1 cellular context compared by ENCODE assay signal in the genomic region with DNA sequence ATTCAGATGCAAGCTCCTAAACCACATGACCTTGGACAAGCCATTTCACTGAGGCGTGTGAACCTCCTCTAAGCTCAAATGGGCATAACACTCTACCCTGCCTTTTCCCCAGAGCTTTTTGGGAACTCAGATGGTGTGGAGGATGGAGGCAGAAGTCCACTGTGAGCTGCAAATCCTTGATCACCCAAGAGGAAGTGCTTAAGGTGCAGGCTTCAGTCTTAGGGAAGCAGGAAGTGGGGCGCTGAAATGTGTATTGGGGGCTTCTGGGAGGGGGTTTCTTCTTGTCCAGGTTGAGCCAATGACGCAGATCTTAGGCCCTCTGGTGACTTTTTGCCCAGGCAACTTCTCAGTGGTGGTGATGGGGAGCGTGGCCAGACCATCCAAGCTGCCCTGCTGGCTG.
TF ChIP-seq lines count a peak whose summit lies in the region.

No MANE protein-coding gene starts in this region.

TF ChIP-seq in HepG2, 621 proteins besides CTCF, POLR2A, EP300 and RAD21:
- TF ChIP-seq, protein P1, sequence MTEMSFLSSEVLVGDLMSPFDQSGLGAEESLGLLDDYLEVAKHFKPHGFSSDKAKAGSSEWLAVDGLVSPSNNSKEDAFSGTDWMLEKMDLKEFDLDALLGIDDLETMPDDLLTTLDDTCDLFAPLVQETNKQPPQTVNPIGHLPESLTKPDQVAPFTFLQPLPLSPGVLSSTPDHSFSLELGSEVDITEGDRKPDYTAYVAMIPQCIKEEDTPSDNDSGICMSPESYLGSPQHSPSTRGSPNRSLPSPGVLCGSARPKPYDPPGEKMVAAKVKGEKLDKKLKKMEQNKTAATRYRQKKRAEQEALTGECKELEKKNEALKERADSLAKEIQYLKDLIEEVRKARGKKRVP (CRISPR knock-in tag; IDR thresholded peaks at IDR 0.05), result no peak
- TF ChIP-seq, protein P2, sequence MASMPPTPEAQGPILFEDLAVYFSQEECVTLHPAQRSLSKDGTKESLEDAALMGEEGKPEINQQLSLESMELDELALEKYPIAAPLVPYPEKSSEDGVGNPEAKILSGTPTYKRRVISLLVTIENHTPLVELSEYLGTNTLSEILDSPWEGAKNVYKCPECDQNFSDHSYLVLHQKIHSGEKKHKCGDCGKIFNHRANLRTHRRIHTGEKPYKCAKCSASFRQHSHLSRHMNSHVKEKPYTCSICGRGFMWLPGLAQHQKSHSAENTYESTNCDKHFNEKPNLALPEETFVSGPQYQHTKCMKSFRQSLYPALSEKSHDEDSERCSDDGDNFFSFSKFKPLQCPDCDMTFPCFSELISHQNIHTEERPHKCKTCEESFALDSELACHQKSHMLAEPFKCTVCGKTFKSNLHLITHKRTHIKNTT (CRISPR knock-in tag; IDR thresholded peaks at IDR 0.05), result no peak
- TF ChIP-seq ZNF484 (CRISPR knock-in tag; IDR thresholded peaks at IDR 0.05; ENCODE audit: borderline replicate concordance, low read depth), result no peak
